Comparison of ENCODE assay signal across 8 cellular contexts in genomic region chr2:218329826-218330651, GRCh38. TPM values are rescaled to one million over a fixed set of nuclear protein-coding genes. Genes with fewer than 3 reads are reported as not detected.
DNase-seq lines count a peak whose midpoint lies in the region; ATAC-seq and TF ChIP-seq lines count a peak whose summit lies in the region.

No MANE protein-coding gene starts in this region.

- no peaks in the 10 kb centered on the region for H3K9me3 ChIP-seq in PC-3 (ENCODE audit: low read length)

- intact Hi-C loops in Calu3 (cut with micrococcal nuclease; ENCODE audit: unreplicated experiment) = no loop called here
- intact Hi-C loops in PC-3 (cut with micrococcal nuclease) = no loop called here

- peaks cover 6% of the 10 kb centered on the region for H3K36me3 Mint-ChIP-seq in mesothelial cell of epicardium
- H3K36me3 Mint-ChIP-seq in Calu3 (ENCODE audit: insufficient read depth, unreplicated experiment) = no peaks in the 10 kb centered on the region

- no peak overlapping the region for H3K9ac ChIP-seq in PC-3 (ENCODE audit: low read length)

- no peaks in the 10 kb centered on the region for H4K20me1 ChIP-seq in PC-3 (ENCODE audit: low read length)

- POLR2A ChIA-PET in PC-3 (lab: Charles Lee; ENCODE audit: unreplicated experiment) = no interaction called here

- H3K27ac ChIP-seq in foreskin keratinocyte = no peak overlapping the region
- no peak overlapping the region for H3K27ac ChIP-seq in PC-3 (ENCODE audit: low read length)

- H3F3A ChIP-seq in PC-3 (ENCODE audit: low read length, unreplicated experiment) = no peaks in the 10 kb centered on the region

- H3K9me3 Mint-ChIP-seq in mesothelial cell of epicardium = peaks cover 4% of the 10 kb centered on the region
- H3K9me3 Mint-ChIP-seq in Calu3 (ENCODE audit: low read depth, unreplicated experiment) = no peaks in the 10 kb centered on the region

- peak; percentile 37 for ATAC-seq in GM19467 (IDR thresholded peaks at IDR 0.05; ENCODE audit: unreplicated experiment)
- peak; percentile 41 for ATAC-seq in HG03354 (IDR thresholded peaks at IDR 0.05; ENCODE audit: poor library complexity, severe bottlenecking, unreplicated experiment)
- ATAC-seq in foreskin keratinocyte = no peak
- ATAC-seq in PC-3 = no peak

- no peak overlapping the region for H3K4me3 ChIP-seq in PC-3 (ENCODE audit: low read length)

- H3K4me3 Mint-ChIP-seq in mesothelial cell of epicardium (no peak overlapping the region), Calu3 (ENCODE audit: low read depth, unreplicated experiment) (no peak overlapping the region)

- H3K27ac Mint-ChIP-seq in mesothelial cell of epicardium (peak overlapping the region; percentile 64), Calu3 (ENCODE audit: unreplicated experiment) (no peak overlapping the region)

- H3K27me3 Mint-ChIP-seq in mesothelial cell of epicardium (ENCODE audit: low read depth) (no peaks in the 10 kb centered on the region), Calu3 (ENCODE audit: unreplicated experiment) (no peaks in the 10 kb centered on the region)

- no peaks in the 10 kb centered on the region for H3K79me2 ChIP-seq in PC-3 (ENCODE audit: low read length)

- DNase-seq in GM10266 (ENCODE audit: extremely low spot score) (peak; percentile 60), mesothelial cell of epicardium (ENCODE audit: low spot score in 2 of 2, unreplicated experiment in 2 of 2) (no peak), Calu3 (no peak), NCI-H446 treated with DMSO at 0.1 percent for 48 hours (lab: John Stamatoyannopoulos, UW) (no peak), foreskin keratinocyte (no peak), PC-3 (no peak)

- H3K4me1 Mint-ChIP-seq in mesothelial cell of epicardium (peaks cover 60% of the 10 kb centered on the region), Calu3 (ENCODE audit: low read depth, unreplicated experiment) (no peaks in the 10 kb centered on the region)

- H3K27me3 ChIP-seq in foreskin keratinocyte (no peaks in the 10 kb centered on the region), PC-3 (ENCODE audit: low read length) (no peaks in the 10 kb centered on the region)

- no peak overlapping the region for H2AFZ ChIP-seq in PC-3 (ENCODE audit: low read length)

- H3K4me1 ChIP-seq in foreskin keratinocyte = peaks cover 5% of the 10 kb centered on the region
- H3K4me1 ChIP-seq in PC-3 (ENCODE audit: insufficient read depth, low read length) = no peaks in the 10 kb centered on the region

- BruUV-seq in Calu3 (replicated peaks; lab: Mats Ljungman, UMichigan) (no TSS peak), PC-3 (replicated peaks; lab: Mats Ljungman, UMichigan) (no TSS peak)

- no peaks in the 10 kb centered on the region for H3K9me2 ChIP-seq in PC-3 (replicated peaks; ENCODE audit: low read length)

- H3K4me2 ChIP-seq in PC-3 (ENCODE audit: low read length) = no peak overlapping the region

- TF ChIP-seq CTCF in GM10266 (IDR thresholded peaks at IDR 0.05; ENCODE audit: control insufficient read depth, insufficient read depth, low read depth, missing control alignments) (no peak), mesothelial cell of epicardium (IDR thresholded peaks at IDR 0.05; ENCODE audit: unreplicated experiment) (no peak), Calu3 (IDR thresholded peaks at IDR 0.05; ENCODE audit: unreplicated experiment) (no peak), foreskin keratinocyte (conservative IDR thresholded peaks at IDR 0.05) (no peak), PC-3 (conservative IDR thresholded peaks at IDR 0.05; ENCODE audit: low read depth, low read length) (no peak)

- CTCF ChIA-PET in Calu3 (lab: Charles Lee) = no interaction called here
- CTCF ChIA-PET in PC-3 (lab: Charles Lee) = no interaction called here

- H3K36me3 ChIP-seq in PC-3 (ENCODE audit: low read depth, low read length) = no peaks in the 10 kb centered on the region

RNA-seq across cellular contexts. Expression of gene CATIP, which starts 26.6 kb away (rescaled TPM):
- total RNA-seq in mesothelial cell of epicardium (0.16 TPM in 1 of 3 replicates, not detected in the others), Calu3 (2022) (0.71 TPM in 1 of 2 replicates, not detected in the other), foreskin keratinocyte (not detected in 2 replicates), PC-3 (2014; rRNA removed) (not detected in 2 replicates)
- not detected in 2 replicates for polyA plus RNA-seq in foreskin keratinocyte

RNA-seq across cellular contexts. Expression of gene TMBIM1, which starts 37.7 kb away (rescaled TPM):
- total RNA-seq in mesothelial cell of epicardium = 74.9 to 82.6 TPM (median 80.7 TPM) in 3 replicates
- total RNA-seq in Calu3 (2022) = 229 and 289 TPM in 2 replicates
- total RNA-seq in foreskin keratinocyte = 435 and 443 TPM in 2 replicates
- 367 and 396 TPM in 2 replicates for polyA plus RNA-seq in foreskin keratinocyte
- 42.8 and 45.0 TPM in 2 replicates for total RNA-seq in PC-3 (2014; rRNA removed)

RNA-seq across cellular contexts. Expression of gene SLC11A1, which starts 52.0 kb away (rescaled TPM):
- total RNA-seq in mesothelial cell of epicardium = 0.53 to 0.79 TPM (median 0.76 TPM) in 3 replicates
- total RNA-seq in Calu3 (2022) = 0.12 TPM in 1 of 2 replicates, not detected in the other
- 0.81 and 1.0 TPM in 2 replicates for total RNA-seq in foreskin keratinocyte
- polyA plus RNA-seq in foreskin keratinocyte = 0.91 and 1.0 TPM in 2 replicates
- 0.17 and 0.33 TPM in 2 replicates for total RNA-seq in PC-3 (2014; rRNA removed)

RNA-seq across cellular contexts. Expression of gene PNKD, which starts 59.7 kb away (rescaled TPM):
- total RNA-seq in mesothelial cell of epicardium (63.2 to 70.4 TPM (median 69.5 TPM) in 3 replicates), Calu3 (2022) (46.8 and 54.0 TPM in 2 replicates), foreskin keratinocyte (40.9 and 43.5 TPM in 2 replicates), PC-3 (2014; rRNA removed) (95.5 and 97.7 TPM in 2 replicates)
- polyA plus RNA-seq in foreskin keratinocyte = 65.1 and 66.6 TPM in 2 replicates

Comparison
In these comparisons a context has a peak if more than half of its experiments do, and no peak if none do; other contexts are left out.
1. ATAC-seq: peak in GM19467 (single experiment) and HG03354 (single experiment); none in foreskin keratinocyte (single experiment) and PC-3 (single experiment).